2 cellular contexts compared by ENCODE assay signal in the genomic region with DNA sequence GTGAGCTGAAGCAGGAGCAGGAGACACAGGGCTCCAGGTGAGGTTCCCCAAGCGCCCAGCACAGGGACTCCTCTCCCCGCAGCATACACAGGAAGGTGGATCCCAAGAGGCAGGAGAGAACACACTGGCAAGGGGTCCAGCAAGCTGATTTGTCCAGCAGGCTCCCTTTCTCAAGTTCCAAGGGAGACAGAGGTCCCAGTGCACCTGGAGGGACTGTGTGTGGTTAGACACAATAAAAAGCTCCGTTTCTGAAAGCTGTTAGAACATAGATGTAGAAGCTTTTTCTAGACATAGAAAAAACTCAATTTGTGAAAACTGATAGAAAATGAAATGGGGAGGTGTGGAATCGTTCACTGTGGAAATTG.
TF ChIP-seq lines count a peak whose summit lies in the region.

No MANE protein-coding gene starts in this region.

TF ChIP-seq in GM23338, 12 proteins besides CTCF, POLR2A, EP300 and RAD21:
- TF ChIP-seq, protein P1, sequence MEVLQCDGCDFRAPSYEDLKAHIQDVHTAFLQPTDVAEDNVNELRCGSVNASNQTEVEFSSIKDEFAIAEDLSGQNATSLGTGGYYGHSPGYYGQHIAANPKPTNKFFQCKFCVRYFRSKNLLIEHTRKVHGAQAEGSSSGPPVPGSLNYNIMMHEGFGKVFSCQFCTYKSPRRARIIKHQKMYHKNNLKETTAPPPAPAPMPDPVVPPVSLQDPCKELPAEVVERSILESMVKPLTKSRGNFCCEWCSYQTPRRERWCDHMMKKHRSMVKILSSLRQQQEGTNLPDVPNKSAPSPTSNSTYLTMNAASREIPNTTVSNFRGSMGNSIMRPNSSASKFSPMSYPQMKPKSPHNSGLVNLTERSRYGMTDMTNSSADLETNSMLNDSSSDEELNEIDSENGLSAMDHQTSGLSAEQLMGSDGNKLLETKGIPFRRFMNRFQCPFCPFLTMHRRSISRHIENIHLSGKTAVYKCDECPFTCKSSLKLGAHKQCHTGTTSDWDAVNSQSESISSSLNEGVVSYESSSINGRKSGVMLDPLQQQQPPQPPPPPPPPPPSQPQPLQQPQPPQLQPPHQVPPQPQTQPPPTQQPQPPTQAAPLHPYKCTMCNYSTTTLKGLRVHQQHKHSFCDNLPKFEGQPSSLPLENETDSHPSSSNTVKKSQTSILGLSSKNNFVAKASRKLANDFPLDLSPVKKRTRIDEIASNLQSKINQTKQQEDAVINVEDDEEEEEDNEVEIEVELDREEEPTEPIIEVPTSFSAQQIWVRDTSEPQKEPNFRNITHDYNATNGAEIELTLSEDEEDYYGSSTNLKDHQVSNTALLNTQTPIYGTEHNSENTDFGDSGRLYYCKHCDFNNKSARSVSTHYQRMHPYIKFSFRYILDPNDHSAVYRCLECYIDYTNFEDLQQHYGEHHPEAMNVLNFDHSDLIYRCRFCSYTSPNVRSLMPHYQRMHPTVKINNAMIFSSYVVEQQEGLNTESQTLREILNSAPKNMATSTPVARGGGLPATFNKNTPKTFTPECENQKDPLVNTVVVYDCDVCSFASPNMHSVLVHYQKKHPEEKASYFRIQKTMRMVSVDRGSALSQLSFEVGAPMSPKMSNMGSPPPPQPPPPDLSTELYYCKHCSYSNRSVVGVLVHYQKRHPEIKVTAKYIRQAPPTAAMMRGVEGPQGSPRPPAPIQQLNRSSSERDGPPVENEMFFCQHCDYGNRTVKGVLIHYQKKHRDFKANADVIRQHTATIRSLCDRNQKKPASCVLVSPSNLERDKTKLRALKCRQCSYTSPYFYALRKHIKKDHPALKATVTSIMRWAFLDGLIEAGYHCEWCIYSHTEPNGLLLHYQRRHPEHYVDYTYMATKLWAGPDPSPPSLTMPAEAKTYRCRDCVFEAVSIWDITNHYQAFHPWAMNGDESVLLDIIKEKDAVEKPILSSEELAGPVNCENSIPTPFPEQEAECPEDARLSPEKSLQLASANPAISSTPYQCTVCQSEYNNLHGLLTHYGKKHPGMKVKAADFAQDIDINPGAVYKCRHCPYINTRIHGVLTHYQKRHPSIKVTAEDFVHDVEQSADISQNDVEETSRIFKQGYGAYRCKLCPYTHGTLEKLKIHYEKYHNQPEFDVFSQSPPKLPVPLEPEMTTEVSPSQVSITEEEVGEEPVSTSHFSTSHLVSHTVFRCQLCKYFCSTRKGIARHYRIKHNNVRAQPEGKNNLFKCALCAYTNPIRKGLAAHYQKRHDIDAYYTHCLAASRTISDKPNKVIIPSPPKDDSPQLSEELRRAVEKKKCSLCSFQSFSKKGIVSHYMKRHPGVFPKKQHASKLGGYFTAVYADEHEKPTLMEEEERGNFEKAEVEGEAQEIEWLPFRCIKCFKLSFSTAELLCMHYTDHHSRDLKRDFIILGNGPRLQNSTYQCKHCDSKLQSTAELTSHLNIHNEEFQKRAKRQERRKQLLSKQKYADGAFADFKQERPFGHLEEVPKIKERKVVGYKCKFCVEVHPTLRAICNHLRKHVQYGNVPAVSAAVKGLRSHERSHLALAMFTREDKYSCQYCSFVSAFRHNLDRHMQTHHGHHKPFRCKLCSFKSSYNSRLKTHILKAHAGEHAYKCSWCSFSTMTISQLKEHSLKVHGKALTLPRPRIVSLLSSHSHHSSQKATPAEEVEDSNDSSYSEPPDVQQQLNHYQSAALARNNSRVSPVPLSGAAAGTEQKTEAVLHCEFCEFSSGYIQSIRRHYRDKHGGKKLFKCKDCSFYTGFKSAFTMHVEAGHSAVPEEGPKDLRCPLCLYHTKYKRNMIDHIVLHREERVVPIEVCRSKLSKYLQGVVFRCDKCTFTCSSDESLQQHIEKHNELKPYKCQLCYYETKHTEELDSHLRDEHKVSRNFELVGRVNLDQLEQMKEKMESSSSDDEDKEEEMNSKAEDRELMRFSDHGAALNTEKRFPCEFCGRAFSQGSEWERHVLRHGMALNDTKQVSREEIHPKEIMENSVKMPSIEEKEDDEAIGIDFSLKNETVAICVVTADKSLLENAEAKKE (CRISPR knock-in tag; IDR thresholded peaks at IDR 0.05), result peak; percentile 37; the same call in 1 of the 2 replicates
- TF ChIP-seq STAT1 (IDR thresholded peaks at IDR 0.05; ENCODE audit: unreplicated experiment), result no peak
TF ChIP-seq in GM23338: peak in this region for 1.

TF ChIP-seq in HEK293T, 16 proteins besides CTCF, POLR2A, EP300 and RAD21 (continued from another document):
- TF ChIP-seq BHLHE40 (IDR thresholded peaks at IDR 0.05; ENCODE audit: borderline replicate concordance) (no peak), TARDBP (IDR thresholded peaks at IDR 0.05) (no peak), ELF4 (IDR thresholded peaks at IDR 0.05) (no peak), L3MBTL2 (conservative IDR thresholded peaks at IDR 0.05) (no peak), FOXM1 (IDR thresholded peaks at IDR 0.05; ENCODE audit: borderline replicate concordance) (no peak), LEF1 (IDR thresholded peaks at IDR 0.05; ENCODE audit: borderline replicate concordance) (no peak), CTBP1 (IDR thresholded peaks at IDR 0.05; ENCODE audit: borderline replicate concordance) (no peak), NFRKB (IDR thresholded peaks at IDR 0.05) (no peak), SP1 (IDR thresholded peaks at IDR 0.05) (no peak)
- TF ChIP-seq, protein P2, sequence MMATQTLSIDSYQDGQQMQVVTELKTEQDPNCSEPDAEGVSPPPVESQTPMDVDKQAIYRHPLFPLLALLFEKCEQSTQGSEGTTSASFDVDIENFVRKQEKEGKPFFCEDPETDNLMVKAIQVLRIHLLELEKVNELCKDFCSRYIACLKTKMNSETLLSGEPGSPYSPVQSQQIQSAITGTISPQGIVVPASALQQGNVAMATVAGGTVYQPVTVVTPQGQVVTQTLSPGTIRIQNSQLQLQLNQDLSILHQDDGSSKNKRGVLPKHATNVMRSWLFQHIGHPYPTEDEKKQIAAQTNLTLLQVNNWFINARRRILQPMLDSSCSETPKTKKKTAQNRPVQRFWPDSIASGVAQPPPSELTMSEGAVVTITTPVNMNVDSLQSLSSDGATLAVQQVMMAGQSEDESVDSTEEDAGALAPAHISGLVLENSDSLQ (IDR thresholded peaks at IDR 0.05), result no peak
